Comparison of ENCODE assay signal across 17 cellular contexts in genomic region chr14:91903070-91903469, GRCh38. TPM values are rescaled to one million over a fixed set of nuclear protein-coding genes. Genes with fewer than 3 reads are reported as not detected.
"Had no signal": no experiment of that assay in that cellular context is flagged by ENCODE, and none has a peak within 500 bp of the region (broad histone marks: within the 10 kb centered on the region; RNA-seq: fewer than 3 reads in every experiment).

No MANE protein-coding gene starts in this region.

- H3K27ac ChIP-seq: left lung had no signal

- H3K27me3 ChIP-seq: left lung, transverse colon had no signal

- H3K36me3 ChIP-seq: left lung, transverse colon had no signal

- H3K4me3 ChIP-seq: left lung, smooth muscle cell, transverse colon had no signal

- DNase-seq: activated B cell treated with CpG ODN at 0.5 μM for 24 hours; activated CD4-positive, alpha-beta T cell treated with anti-CD3 and anti-CD28 coated beads for 48 hours; activated CD8-positive, alpha-beta T cell treated with anti-CD3 and anti-CD28 coated beads for 36 hours; activated effector memory CD4-positive, alpha-beta T cell treated with Interleukin-2 at 50 U/mL for 16 hours; activated T-cell treated with anti-CD3 and anti-CD28 coated beads, Interleukin-2, amount 50 U/mL, for 4 hours; cerebellar nuclear complex; dermis blood vessel endothelial cell; effector memory CD8-positive, alpha-beta T cell; hippocampal formation; kidney; left lung; mesenchymal stem cell; natural killer cell; stimulated activated CD4-positive, alpha-beta T cell treated with anti-CD3 and anti-CD28 coated beads, Interleukin-4, amount 100 ng/mL, for 4 hours; stimulated activated CD8-positive, alpha-beta memory T cell treated with anti-CD3 and anti-CD28 coated beads, Interleukin-4, amount 100 ng/mL, for 48 hours; transverse colon had no signal

- ATAC-seq: activated CD8-positive, alpha-beta T cell treated with anti-CD3 and anti-CD28 coated beads for 36 hours; activated T-cell treated with anti-CD3 and anti-CD28 coated beads, Interleukin-2, amount 50 U/mL, for 4 hours; effector memory CD8-positive, alpha-beta T cell; left lung; natural killer cell had no signal

- H3K9me3 ChIP-seq: left lung, transverse colon had no signal

RNA-seq across cellular contexts. Expression of gene FBLN5, which starts 44.4 kb away (rescaled TPM):
- total RNA-seq: activated B cell treated with CpG ODN at 0.5 μM for 24 hours had no signal
